8 cellular contexts compared by ENCODE assay signal in the genomic region with DNA sequence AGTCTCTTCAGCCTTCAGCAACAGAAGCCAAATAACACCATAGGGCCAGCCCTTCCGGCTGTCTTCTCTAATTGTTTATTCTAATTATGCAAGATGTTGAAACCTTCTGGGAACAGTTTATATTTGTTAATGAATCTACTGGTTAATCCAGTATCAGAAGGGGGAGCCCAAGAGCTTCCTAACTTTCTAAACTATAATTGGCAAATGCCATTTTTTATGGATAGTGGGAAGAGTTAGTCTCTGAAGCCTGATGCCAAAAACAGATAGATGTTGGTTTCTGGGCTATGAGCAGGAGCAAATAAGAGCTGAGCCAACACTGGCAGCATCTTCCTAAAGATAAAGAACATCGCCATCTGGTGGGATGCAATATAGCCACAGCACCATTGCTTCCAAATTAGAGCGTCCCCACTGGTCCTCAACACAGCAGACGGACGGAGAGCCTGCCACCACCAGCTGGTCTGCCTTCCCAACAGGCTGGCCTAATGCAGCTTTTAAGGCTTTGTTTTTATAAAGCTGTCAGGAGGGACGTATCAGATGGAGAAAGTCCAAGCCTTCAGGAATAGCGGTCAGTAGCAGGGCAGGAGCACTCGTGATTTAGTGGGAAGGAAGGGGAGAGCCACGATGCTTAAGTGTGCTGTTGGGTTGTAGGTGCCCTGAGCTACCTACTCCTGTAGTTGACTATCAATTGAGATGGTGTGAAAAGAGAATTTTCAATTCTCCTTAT.
DNase-seq lines count a peak whose midpoint lies in the region; ATAC-seq and TF ChIP-seq lines count a peak whose summit lies in the region.

No MANE protein-coding gene starts in this region.

- H3K27me3 ChIP-seq in heart right ventricle (no peaks in the 10 kb centered on the region), skeletal muscle satellite cell (ENCODE audit: control insufficient read depth, insufficient read depth, low read length) (no peaks in the 10 kb centered on the region)
- H3K27me3 ChIP-seq in effector memory CD4-positive, alpha-beta T cell (replicated peaks; ENCODE audit: control insufficient read depth, insufficient read depth, low read length, poor library complexity, severe bottlenecking): no peaks in the 10 kb centered on the region

- CTCF ChIA-PET in activated CD8-positive, alpha-beta T cell treated with anti-CD3 and anti-CD28 coated beads for 36 hours (lab: Charles Lee): interaction anchor here (1.0 to 3.6 kb wide), 21 partner anchors 9 to 511 kb away, joined by 3 to 21 read pairs (median 3); no protein-coding TSS in a partner anchor

- no peaks in the 10 kb centered on the region for H3K4me1 Mint-ChIP-seq in activated CD8-positive, alpha-beta T cell treated with anti-CD3 and anti-CD28 coated beads for 36 hours (ENCODE audit: low read depth)

- no peaks in the 10 kb centered on the region for H3K9me3 Mint-ChIP-seq in activated CD8-positive, alpha-beta T cell treated with anti-CD3 and anti-CD28 coated beads for 36 hours

- no peak for ATAC-seq in activated CD8-positive, alpha-beta T cell treated with anti-CD3 and anti-CD28 coated beads for 36 hours
- ATAC-seq in heart right ventricle: peak in 6 of 8 donors; percentile 31 to 56 (median 42)
- ATAC-seq in HG02840 (IDR thresholded peaks at IDR 0.05; ENCODE audit: low FRiP score, unreplicated experiment): no peak

- no peak overlapping the region for H3K9ac ChIP-seq in skeletal muscle satellite cell (ENCODE audit: low read depth, low read length)

- DNase-seq in AML-193 (lab: John Stamatoyannopoulos, UW) (peak; percentile 24 to 44), GM13976 (ENCODE audit: low spot score) (peak; percentile 53), NCI-H2029 treated with DMSO at 0.1 percent for 48 hours (lab: John Stamatoyannopoulos, UW) (peak; percentile 4), heart right ventricle (no peak)
- DNase-seq in activated CD8-positive, alpha-beta T cell treated with anti-CD3 and anti-CD28 coated beads for 36 hours: peak; percentile 38
- no peak for DNase-seq in effector memory CD4-positive, alpha-beta T cell

- H3K4me1 ChIP-seq in heart right ventricle: peaks cover 0 to 12% (median 0%) of the 10 kb centered on the region in 9 donors
- H3K4me1 ChIP-seq in skeletal muscle satellite cell (ENCODE audit: control insufficient read depth, insufficient read depth, low read length): no peaks in the 10 kb centered on the region
- no peaks in the 10 kb centered on the region for H3K4me1 ChIP-seq in effector memory CD4-positive, alpha-beta T cell (ENCODE audit: control insufficient read depth, insufficient read depth, low read length, poor library complexity, severe bottlenecking)

- no peak overlapping the region for H3K4me3 Mint-ChIP-seq in activated CD8-positive, alpha-beta T cell treated with anti-CD3 and anti-CD28 coated beads for 36 hours

- H3K9me3 ChIP-seq in heart right ventricle: no peaks in the 10 kb centered on the region
- H3K9me3 ChIP-seq in skeletal muscle satellite cell (replicated peaks; ENCODE audit: low read length): no peaks in the 10 kb centered on the region
- H3K9me3 ChIP-seq in effector memory CD4-positive, alpha-beta T cell (ENCODE audit: control insufficient read depth, low read length): no peaks in the 10 kb centered on the region

- POLR2A ChIA-PET in activated CD8-positive, alpha-beta T cell treated with anti-CD3 and anti-CD28 coated beads for 36 hours (lab: Charles Lee): no interaction called here

- H3K36me3 Mint-ChIP-seq in activated CD8-positive, alpha-beta T cell treated with anti-CD3 and anti-CD28 coated beads for 36 hours (ENCODE audit: low read depth): peaks cover 8% of the 10 kb centered on the region

- H3K36me3 ChIP-seq in heart right ventricle: peaks cover 0 to 69% (median 7%) of the 10 kb centered on the region in 9 donors
- no peaks in the 10 kb centered on the region for H3K36me3 ChIP-seq in skeletal muscle satellite cell (ENCODE audit: insufficient read depth, low read length)
- H3K36me3 ChIP-seq in effector memory CD4-positive, alpha-beta T cell (ENCODE audit: control insufficient read depth, insufficient read depth, low read length): peaks cover 13% of the 10 kb centered on the region

- 66 to 73% methylated on average over 9 of the region's 9 CpGs for WGBS in heart right ventricle, 2 donors

- no peak overlapping the region for H3K27ac ChIP-seq in heart right ventricle
- H3K27ac ChIP-seq in effector memory CD4-positive, alpha-beta T cell (ENCODE audit: insufficient read depth, low read length, poor library complexity, severe bottlenecking): no peak overlapping the region

- peak overlapping the region; percentile 18 for H3K4me2 ChIP-seq in skeletal muscle satellite cell (ENCODE audit: low read length)

- TF ChIP-seq CTCF in GM13976 (IDR thresholded peaks at IDR 0.05; ENCODE audit: borderline replicate concordance, control extremely low read depth, extremely low read depth, insufficient read depth, missing control alignments) (no peak), heart right ventricle (IDR thresholded peaks at IDR 0.05) (peak in 8 of 9 donors; percentile 12 to 52 (median 46))
- peak; percentile 74 for TF ChIP-seq CTCF in activated CD8-positive, alpha-beta T cell treated with anti-CD3 and anti-CD28 coated beads for 36 hours (IDR thresholded peaks at IDR 0.05)

- H3K27ac Mint-ChIP-seq in activated CD8-positive, alpha-beta T cell treated with anti-CD3 and anti-CD28 coated beads for 36 hours: no peak overlapping the region

- in situ Hi-C loops in GM13976 (cut with MboI; ENCODE audit: low sequenced_read_pairs, unreplicated experiment): no loop called here

- intact Hi-C loops in activated CD8-positive, alpha-beta T cell treated with anti-CD3 and anti-CD28 coated beads for 36 hours (cut with micrococcal nuclease): loop anchor here (10.0 kb wide), 1 partner anchor 509 kb away; no protein-coding TSS in a partner anchor
- intact Hi-C loops in heart right ventricle (cut with DNase I): loop anchor here in 5 of 10 donors (5.0 to 10.0 kb wide), 3 partner anchors 231 to 511 kb away; no protein-coding TSS in a partner anchor

- no peaks in the 10 kb centered on the region for H3K27me3 Mint-ChIP-seq in activated CD8-positive, alpha-beta T cell treated with anti-CD3 and anti-CD28 coated beads for 36 hours

- H3K4me3 ChIP-seq in heart right ventricle (no peak overlapping the region), skeletal muscle satellite cell (ENCODE audit: low read length) (no peak overlapping the region)
- H3K4me3 ChIP-seq in effector memory CD4-positive, alpha-beta T cell (ENCODE audit: insufficient read depth, low read depth, low read length, poor library complexity, severe bottlenecking): no peak overlapping the region

Comparison
In these comparisons a context has a peak if more than half of its experiments do, and no peak if none do; other contexts are left out.
1. DNase-seq: peak in AML-193 (2 of 2), GM13976 (single experiment), NCI-H2029 treated with DMSO at 0.1 percent for 48 hours (single experiment) and activated CD8-positive, alpha-beta T cell treated with anti-CD3 and anti-CD28 coated beads for 36 hours (single experiment); none in heart right ventricle (0 of 2) and effector memory CD4-positive, alpha-beta T cell (0 of 3).
2. ATAC-seq: peak in heart right ventricle (6 of 8); none in activated CD8-positive, alpha-beta T cell treated with anti-CD3 and anti-CD28 coated beads for 36 hours (single experiment) and HG02840 (single experiment).